8 cellular contexts compared by ENCODE assay signal in genomic region chr15:52466134-52466701, GRCh38.
A peak's percentile ranks its signal among the peaks of the same experiment; 100 is the strongest.
DNase-seq lines count a peak whose midpoint lies in the region; ATAC-seq and TF ChIP-seq lines count a peak whose summit lies in the region.

No MANE protein-coding gene starts in this region.

- no peaks in the 10 kb centered on the region for H3K27me3 Mint-ChIP-seq in IgD-negative memory B cell
- no peaks in the 10 kb centered on the region for H3K27me3 Mint-ChIP-seq in activated naive CD8-positive, alpha-beta T cell treated with anti-CD3 and anti-CD28 coated beads, Interleukin-2, amount 50 U/mL, for 24 hours

- DNase-seq in GM13977 (ENCODE audit: low spot score), result peak; percentile 87
- DNase-seq in activated naive CD8-positive, alpha-beta T cell treated with anti-CD3 and anti-CD28 coated beads, Interleukin-2, amount 50 U/mL, for 24 hours, result peak; percentile 62
- peak; percentile 37 to 62 for DNase-seq in psoas muscle
- no peak for DNase-seq in NK-92 treated with Interleukin-12 subunit alpha and Interleukin-12 subunit beta, amount 100 ng/mL, for 24 hours (lab: John Stamatoyannopoulos, UW)
- no peak for DNase-seq in AG08395 (ENCODE audit: low spot score)
- no peak for DNase-seq in NCI-H2227 (lab: John Stamatoyannopoulos, UW; ENCODE audit: unreplicated experiment)

- peak overlapping the region; percentile 9 to 90 (median 39) for H3K27ac Mint-ChIP-seq in IgD-negative memory B cell
- H3K27ac Mint-ChIP-seq in activated naive CD8-positive, alpha-beta T cell treated with anti-CD3 and anti-CD28 coated beads, Interleukin-2, amount 50 U/mL, for 24 hours, result no peak overlapping the region

- no peaks in the 10 kb centered on the region for H3K27me3 ChIP-seq in psoas muscle (ENCODE audit: insufficient read depth in 3 of 3, low read length in 2 of 3)

- in situ Hi-C loops in GM13977 (cut with MboI; ENCODE audit: low pct_unique_long_range_greater_than_20kb, low sequenced_read_pairs, unreplicated experiment), result loop anchor here (25.0 kb wide), 1 partner anchor 129 kb away; no protein-coding TSS in a partner anchor

- no peaks in the 10 kb centered on the region for H3K9me3 ChIP-seq in psoas muscle

- H3K36me3 ChIP-seq in psoas muscle (ENCODE audit: insufficient read depth in 1 of 2, low read depth in 1 of 2), result no peaks in the 10 kb centered on the region

- H3K4me1 ChIP-seq in psoas muscle, result peaks cover 27% of the 10 kb centered on the region

- ATAC-seq in GM21619 (IDR thresholded peaks at IDR 0.05; ENCODE audit: unreplicated experiment), result peak; percentile 91
- ATAC-seq in activated naive CD8-positive, alpha-beta T cell treated with anti-CD3 and anti-CD28 coated beads, Interleukin-2, amount 50 U/mL, for 24 hours, result peak; percentile 96
- peak; percentile 32 to 45 (median 38) for ATAC-seq in psoas muscle

- H3K27ac ChIP-seq in psoas muscle, result no peak overlapping the region

- intact Hi-C loops in psoas muscle (cut with DNase I), result loop anchor here in 1 of 2 donors (10.0 kb wide), 1 partner anchor 131 kb away; no protein-coding TSS in a partner anchor

- peaks cover 39 to 50% (median 44%) of the 10 kb centered on the region in 3 donors for H3K4me1 Mint-ChIP-seq in IgD-negative memory B cell
- peaks cover 39% of the 10 kb centered on the region for H3K4me1 Mint-ChIP-seq in activated naive CD8-positive, alpha-beta T cell treated with anti-CD3 and anti-CD28 coated beads, Interleukin-2, amount 50 U/mL, for 24 hours

- WGBS in psoas muscle, 3 donors, result 59 to 81% (median 67%) methylated on average over 2 of the region's 2 CpGs

- no peak overlapping the region for H3K4me3 ChIP-seq in psoas muscle

- H3K36me3 Mint-ChIP-seq in IgD-negative memory B cell, result peaks cover 2% of the 10 kb centered on the region
- H3K36me3 Mint-ChIP-seq in activated naive CD8-positive, alpha-beta T cell treated with anti-CD3 and anti-CD28 coated beads, Interleukin-2, amount 50 U/mL, for 24 hours (ENCODE audit: low read depth), result peaks cover 4% of the 10 kb centered on the region

- H3K4me3 Mint-ChIP-seq in IgD-negative memory B cell, result peak overlapping the region in 3 of 4 donors; percentile 44 to 80 (median 79)
- no peak overlapping the region for H3K4me3 Mint-ChIP-seq in activated naive CD8-positive, alpha-beta T cell treated with anti-CD3 and anti-CD28 coated beads, Interleukin-2, amount 50 U/mL, for 24 hours

- TF ChIP-seq CTCF in GM13977 (IDR thresholded peaks at IDR 0.05; ENCODE audit: extremely low read depth, insufficient read depth, missing control alignments) (peak; percentile 51), psoas muscle (IDR thresholded peaks at IDR 0.05) (no peak)

- peaks cover 0 to 6% (median 3%) of the 10 kb centered on the region in 3 donors for H3K9me3 Mint-ChIP-seq in IgD-negative memory B cell
- peaks cover 7% of the 10 kb centered on the region for H3K9me3 Mint-ChIP-seq in activated naive CD8-positive, alpha-beta T cell treated with anti-CD3 and anti-CD28 coated beads, Interleukin-2, amount 50 U/mL, for 24 hours

Comparison
In these comparisons a context has a peak if more than half of its experiments do, and no peak if none do; other contexts are left out.
1. DNase-seq: peak in GM13977 (single experiment), activated naive CD8-positive, alpha-beta T cell treated with anti-CD3 and anti-CD28 coated beads, Interleukin-2, amount 50 U/mL, for 24 hours (single experiment) and psoas muscle (2 of 2); none in NK-92 treated with Interleukin-12 subunit alpha and Interleukin-12 subunit beta, amount 100 ng/mL, for 24 hours (single experiment), AG08395 (single experiment) and NCI-H2227 (single experiment).
2. ATAC-seq: peak in every context shown above with its lines; median percentile 96 in activated naive CD8-positive, alpha-beta T cell treated with anti-CD3 and anti-CD28 coated beads, Interleukin-2, amount 50 U/mL, for 24 hours; 91 in GM21619; 38 in psoas muscle.